ENCODE assay signal across 9 cellular contexts in the genomic region with DNA sequence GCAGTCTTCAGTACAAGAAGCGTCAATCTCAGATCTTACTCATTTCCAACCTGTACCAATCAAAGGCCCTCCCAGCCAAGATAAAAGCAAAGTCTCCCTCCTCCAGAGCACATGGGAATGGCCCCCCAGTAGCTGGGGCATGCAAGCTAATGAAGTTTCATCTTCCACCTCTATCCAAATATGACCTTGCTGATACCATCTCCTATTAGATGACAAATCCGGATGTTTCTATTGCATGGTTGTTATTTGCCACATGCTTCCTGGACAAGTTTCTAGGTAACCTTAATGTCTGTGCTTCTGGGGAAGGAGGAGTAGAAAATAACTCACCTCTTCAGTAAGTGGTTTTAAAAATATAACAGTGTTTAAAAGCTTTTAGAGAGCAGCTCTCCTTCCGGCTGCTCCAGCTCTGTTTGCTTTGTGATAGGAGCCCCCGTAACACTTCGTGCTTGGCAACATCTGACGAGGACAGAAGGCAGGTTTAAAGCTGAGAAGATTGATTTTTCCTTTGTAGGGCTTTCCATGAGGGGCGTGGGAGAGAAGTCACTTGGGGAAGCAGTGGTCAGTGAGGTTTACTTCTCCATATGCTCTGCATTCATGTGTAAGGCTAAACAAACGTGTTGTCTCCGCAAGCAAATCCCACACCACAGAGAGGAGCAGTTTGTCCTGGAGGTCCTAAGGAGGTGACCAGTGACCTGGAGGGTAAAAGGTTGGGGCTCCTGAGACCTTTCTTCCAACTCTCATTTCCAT. TPM values are rescaled to one million over a fixed set of nuclear protein-coding genes. Genes with fewer than 3 reads are reported as not detected.
DNase-seq lines count a peak whose midpoint lies in the region; ATAC-seq, FAIRE-seq and TF ChIP-seq lines count a peak whose summit lies in the region.
"Had no signal": no experiment of that assay in that cellular context is flagged by ENCODE, and none has a peak within 500 bp of the region (broad histone marks: within the 10 kb centered on the region; RNA-seq: fewer than 3 reads in every experiment).

No MANE protein-coding gene starts in this region.

- no peak for TF ChIP-seq POLR2A in A549 (IDR thresholded peaks at IDR 0.05; ENCODE audit: low read length)

- no peak overlapping the region for H2AK5ac ChIP-seq in mesendoderm (ENCODE audit: low read length)

- H4K8ac ChIP-seq in mesendoderm (ENCODE audit: low read depth, low read length): no peak overlapping the region

- peak overlapping the region; percentile 15 for H2BK5ac ChIP-seq in mesendoderm (ENCODE audit: low read length)

- peak overlapping the region; percentile 23 for H4K5ac ChIP-seq in mesendoderm (ENCODE audit: low read length)

- no peak for TF ChIP-seq EP300 in A549 (IDR thresholded peaks at IDR 0.05)

- H2BK120ac ChIP-seq in mesendoderm (ENCODE audit: low read depth, low read length): no peak overlapping the region

- no peak overlapping the region for H2BK15ac ChIP-seq in mesendoderm (replicated peaks; ENCODE audit: low read depth)

- peak overlapping the region; percentile 74 to 82; a peak in 5 of 6 replicates for H3K27ac ChIP-seq in A549
- peak overlapping the region; percentile 73 to 96 for H3K27ac ChIP-seq in ascending aorta
- no peak overlapping the region for H3K27ac ChIP-seq in mesendoderm (ENCODE audit: low read depth, low read length)

- no peak overlapping the region for H3K9ac ChIP-seq in mesendoderm (ENCODE audit: low read length)

- peak overlapping the region; percentile 36 for H3K56ac ChIP-seq in mesendoderm (ENCODE audit: low read length)

- H3K4me3 ChIP-seq in A549 (no peak overlapping the region), ascending aorta (no peak overlapping the region), mesendoderm (ENCODE audit: low read length) (no peak overlapping the region)

- POLR2A ChIA-PET in A549 (lab: Yijun Ruan, JAX): no interaction called here

- no peak overlapping the region for H3K4ac ChIP-seq in mesendoderm (ENCODE audit: low read depth, low read length)

- no peaks in the 10 kb centered on the region for H3K79me2 ChIP-seq in mesendoderm (ENCODE audit: control insufficient read depth, insufficient read depth, low read length)

- no peak overlapping the region for H3K4me2 ChIP-seq in A549
- H3K4me2 ChIP-seq in mesendoderm (ENCODE audit: low read length): no peak overlapping the region

- H3K23ac ChIP-seq in mesendoderm (ENCODE audit: low read length): no peak overlapping the region

- no peak for ATAC-seq in A549

- no peak overlapping the region for H3K18ac ChIP-seq in mesendoderm (ENCODE audit: low read length)

- TF ChIP-seq CTCF in A549 (IDR thresholded peaks at IDR 0.05) (no peak), ascending aorta (IDR thresholded peaks at IDR 0.05) (no peak), GM20000 (IDR thresholded peaks at IDR 0.05; ENCODE audit: extremely low read depth, missing control alignments) (no peak)

- no peak for DNase-seq in A549 (ENCODE audit: low read depth in 1 of 2, low spot score in 1 of 2)
- peak; percentile 39 for DNase-seq in HT1080 (ENCODE audit: low read depth)
- peak in 1 of 2 donors; percentile 65 for DNase-seq in ascending aorta (ENCODE audit: low spot score in 2 of 2)
- DNase-seq in mesendoderm: no peak
- DNase-seq in NCI-H226: no peak
- no peak for DNase-seq in NCI-H446 (lab: John Stamatoyannopoulos, UW)
- DNase-seq in GM20000 (ENCODE audit: low spot score): no peak
- no peak for DNase-seq in GDM1 (lab: John Stamatoyannopoulos, UW)

- H3K4me1 ChIP-seq in A549 (peaks cover 62% of the 10 kb centered on the region), ascending aorta (peaks cover 20 to 40% of the 10 kb centered on the region in 2 donors), mesendoderm (ENCODE audit: control insufficient read depth, low read depth, low read length) (peaks cover 2% of the 10 kb centered on the region)

- no peaks in the 10 kb centered on the region for H3K27me3 ChIP-seq in ascending aorta
- no peaks in the 10 kb centered on the region for H3K27me3 ChIP-seq in mesendoderm (ENCODE audit: insufficient read depth, low read length, poor library complexity)

- no peak for FAIRE-seq in A549 (lab: Jason Lieb, UNC)
- FAIRE-seq: HTR-8/SVneo had no signal

- no peaks in the 10 kb centered on the region for H3K9me3 ChIP-seq in A549
- no peaks in the 10 kb centered on the region for H3K9me3 ChIP-seq in ascending aorta

- intact Hi-C loops in ascending aorta (cut with DNase I): no loop called here

- TF ChIP-seq RAD21 in A549 (conservative IDR thresholded peaks at IDR 0.05 in 1 of 2, IDR thresholded peaks at IDR 0.05 in 1 of 2): no peak

- H3K36me3 ChIP-seq in ascending aorta: no peaks in the 10 kb centered on the region
- no peaks in the 10 kb centered on the region for H3K36me3 ChIP-seq in mesendoderm (ENCODE audit: control insufficient read depth, insufficient read depth, low read length)

- CTCF ChIA-PET in A549 (lab: Yijun Ruan, JAX): interaction anchor here (1.1 to 7.7 kb wide), 2 partner anchors 82 to 476 kb away, joined by 4 to 127 read pairs; no protein-coding TSS in a partner anchor

- WGBS in A549 (ENCODE audit: missing lambda C conversion rate): 87% methylated on average over 9 of the region's 9 CpGs
- WGBS in mesendoderm (ENCODE audit: extremely low coverage, insufficient coverage, low lambda C conversion rate): no CpG with 5 or more reads among the region's 9 CpGs

- no peaks in the 10 kb centered on the region for H3K79me1 ChIP-seq in mesendoderm (ENCODE audit: low read length)

TF ChIP-seq in A549, 52 proteins besides CTCF, POLR2A, EP300 and RAD21:
- TF ChIP-seq RFX5 (IDR thresholded peaks at IDR 0.05) (no peak), ZC3H11A (IDR thresholded peaks at IDR 0.05) (no peak), NFE2L2 (conservative IDR thresholded peaks at IDR 0.05; ENCODE audit: low read length) (no peak), NR3C1 (IDR thresholded peaks at IDR 0.05) (no peak), HDAC2 (IDR thresholded peaks at IDR 0.05) (no peak), RARB (CRISPR knock-in tag; IDR thresholded peaks at IDR 0.05) (no peak), JUN (IDR thresholded peaks at IDR 0.05) (no peak), FOSB (CRISPR knock-in tag; IDR thresholded peaks at IDR 0.05) (no peak), FOSL2 (IDR thresholded peaks at IDR 0.05) (no peak), FOSL2 (CRISPR knock-in tag; IDR thresholded peaks at IDR 0.05) (no peak), MAFK (IDR thresholded peaks at IDR 0.05; ENCODE audit: partially characterized antibody) (no peak), CHD2 (IDR thresholded peaks at IDR 0.05; ENCODE audit: low read length, partially characterized antibody) (no peak), MYC (IDR thresholded peaks at IDR 0.05; ENCODE audit: borderline replicate concordance, low read length) (no peak), HEYL (CRISPR knock-in tag; IDR thresholded peaks at IDR 0.05) (no peak), HOXA7 (CRISPR knock-in tag; IDR thresholded peaks at IDR 0.05) (no peak), EHF (CRISPR knock-in tag; IDR thresholded peaks at IDR 0.05) (no peak), HOXB5 (CRISPR knock-in tag; IDR thresholded peaks at IDR 0.05) (no peak), ESRRA (IDR thresholded peaks at IDR 0.05; ENCODE audit: borderline replicate concordance, low read length) (no peak), PHF8 (IDR thresholded peaks at IDR 0.05; ENCODE audit: borderline replicate concordance, low read depth) (no peak)
- TF ChIP-seq, protein P1, sequence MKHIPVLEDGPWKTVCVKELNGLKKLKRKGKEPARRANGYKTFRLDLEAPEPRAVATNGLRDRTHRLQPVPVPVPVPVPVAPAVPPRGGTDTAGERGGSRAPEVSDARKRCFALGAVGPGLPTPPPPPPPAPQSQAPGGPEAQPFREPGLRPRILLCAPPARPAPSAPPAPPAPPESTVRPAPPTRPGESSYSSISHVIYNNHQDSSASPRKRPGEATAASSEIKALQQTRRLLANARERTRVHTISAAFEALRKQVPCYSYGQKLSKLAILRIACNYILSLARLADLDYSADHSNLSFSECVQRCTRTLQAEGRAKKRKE (CRISPR knock-in tag; IDR thresholded peaks at IDR 0.05; ENCODE audit: low read depth): no peak
- TF ChIP-seq, protein P2, sequence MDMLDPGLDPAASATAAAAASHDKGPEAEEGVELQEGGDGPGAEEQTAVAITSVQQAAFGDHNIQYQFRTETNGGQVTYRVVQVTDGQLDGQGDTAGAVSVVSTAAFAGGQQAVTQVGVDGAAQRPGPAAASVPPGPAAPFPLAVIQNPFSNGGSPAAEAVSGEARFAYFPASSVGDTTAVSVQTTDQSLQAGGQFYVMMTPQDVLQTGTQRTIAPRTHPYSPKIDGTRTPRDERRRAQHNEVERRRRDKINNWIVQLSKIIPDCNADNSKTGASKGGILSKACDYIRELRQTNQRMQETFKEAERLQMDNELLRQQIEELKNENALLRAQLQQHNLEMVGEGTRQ (IDR thresholded peaks at IDR 0.05): no peak

RNA-seq across cellular contexts. Expression of a gene that starts 40.3 kb away (rescaled TPM):
- 329 and 381 TPM in 2 replicates for polyA plus RNA-seq in A549 (2011; rRNA removed)
- 165 and 222 TPM in 2 replicates for polyA plus RNA-seq in A549 (2012; cell fraction: cytosol; rRNA removed)
- polyA plus RNA-seq in A549 (2012; cell fraction: nucleus; rRNA removed): 49.6 and 81.8 TPM in 2 replicates
- 96.4 to 113 TPM (median 106 TPM) in 3 replicates for polyA plus RNA-seq in A549 (2017; fragmentation: RNase III; extraction: RNeasy Plus Mini Kit Qiagen cat#74134 plus additional on column Dnase treatment)
- 97.8 and 196 TPM in 2 replicates for polyA minus RNA-seq in A549 (2011; rRNA and poly(A)+ RNA removed)
- 37.5 and 46.3 TPM in 2 replicates for total RNA-seq in HT1080 (2014; rRNA removed; shearing (Covaris generic))
- polyA plus RNA-seq in HT1080 (2015; cell fraction: cytosol; rRNA removed): 69.2 and 92.5 TPM in 2 replicates
- 34.1 and 45.8 TPM in 2 replicates for polyA plus RNA-seq in HT1080 (2015; cell fraction: nucleus; rRNA removed)
- total RNA-seq in ascending aorta: 18.5 TPM
- 16.8 TPM for polyA plus RNA-seq in mesendoderm (2013, experiment 1 of 2)
- 17.2 TPM for polyA plus RNA-seq in mesendoderm (2013, experiment 2 of 2)
